ENCODE assay signal across 1 cellular context in the genomic region with DNA sequence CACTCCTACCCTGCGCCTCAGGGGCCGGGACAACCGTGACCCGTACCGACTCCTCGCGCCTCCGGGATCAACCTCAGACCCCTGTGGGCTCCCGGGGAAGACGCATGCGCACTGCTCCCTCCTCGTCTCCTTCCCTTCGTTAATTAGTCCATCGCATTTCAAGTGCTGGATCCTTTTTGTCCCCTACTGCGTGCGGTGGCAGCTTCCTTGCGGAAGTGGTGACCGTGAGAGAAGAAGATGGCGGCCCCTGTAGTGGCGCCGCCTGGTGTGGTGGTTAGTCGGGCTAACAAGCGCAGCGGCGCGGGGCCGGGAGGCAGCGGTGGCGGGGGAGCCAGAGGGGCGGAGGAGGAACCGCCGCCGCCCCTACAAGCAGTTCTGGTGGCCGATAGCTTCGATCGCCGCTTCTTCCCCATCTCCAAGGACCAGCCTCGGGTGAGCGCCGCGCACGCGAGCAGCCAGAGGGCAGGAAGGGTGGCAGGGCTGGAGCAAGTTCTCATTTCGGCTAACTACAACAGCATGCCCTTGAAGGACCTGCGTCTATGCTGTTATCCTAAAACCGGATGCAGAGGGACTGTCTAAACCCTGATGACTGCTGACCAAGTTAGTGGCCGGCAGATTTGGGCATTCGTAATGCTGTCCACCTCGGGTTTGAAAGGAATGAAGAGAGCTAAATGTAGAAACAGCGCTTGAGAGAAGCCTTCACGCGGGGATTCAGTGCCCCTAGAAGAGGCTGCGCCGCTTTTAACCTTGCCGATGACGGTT.
TF ChIP-seq lines count a peak whose summit lies in the region.

EIF2B5 (plus strand) TSS at position 210 of the 762 bp plus-strand sequence; CDS start at position 238, 28 bp downstream.

TF ChIP-seq in GM12878, 131 proteins besides CTCF, POLR2A, EP300 and RAD21 (continued from another document and continues in another):
- TF ChIP-seq ZBTB40 (IDR thresholded peaks at IDR 0.05; ENCODE audit: borderline replicate concordance): peak; percentile 78; the same call in 1 of the 2 replicates
- TF ChIP-seq PAX5 (IDR thresholded peaks at IDR 0.05; ENCODE audit: borderline replicate concordance, low read depth, low read length): 0 out of 2 replicates have a peak, but pooled peaks have one; percentile 18
- TF ChIP-seq NR2C2 (IDR thresholded peaks at IDR 0.05; ENCODE audit: borderline replicate concordance, control insufficient read depth, insufficient read length, low read depth): no peak
- no peak for TF ChIP-seq ZNF274 (IDR thresholded peaks at IDR 0.05; ENCODE audit: insufficient read depth, insufficient read length)
- TF ChIP-seq, protein P1, sequence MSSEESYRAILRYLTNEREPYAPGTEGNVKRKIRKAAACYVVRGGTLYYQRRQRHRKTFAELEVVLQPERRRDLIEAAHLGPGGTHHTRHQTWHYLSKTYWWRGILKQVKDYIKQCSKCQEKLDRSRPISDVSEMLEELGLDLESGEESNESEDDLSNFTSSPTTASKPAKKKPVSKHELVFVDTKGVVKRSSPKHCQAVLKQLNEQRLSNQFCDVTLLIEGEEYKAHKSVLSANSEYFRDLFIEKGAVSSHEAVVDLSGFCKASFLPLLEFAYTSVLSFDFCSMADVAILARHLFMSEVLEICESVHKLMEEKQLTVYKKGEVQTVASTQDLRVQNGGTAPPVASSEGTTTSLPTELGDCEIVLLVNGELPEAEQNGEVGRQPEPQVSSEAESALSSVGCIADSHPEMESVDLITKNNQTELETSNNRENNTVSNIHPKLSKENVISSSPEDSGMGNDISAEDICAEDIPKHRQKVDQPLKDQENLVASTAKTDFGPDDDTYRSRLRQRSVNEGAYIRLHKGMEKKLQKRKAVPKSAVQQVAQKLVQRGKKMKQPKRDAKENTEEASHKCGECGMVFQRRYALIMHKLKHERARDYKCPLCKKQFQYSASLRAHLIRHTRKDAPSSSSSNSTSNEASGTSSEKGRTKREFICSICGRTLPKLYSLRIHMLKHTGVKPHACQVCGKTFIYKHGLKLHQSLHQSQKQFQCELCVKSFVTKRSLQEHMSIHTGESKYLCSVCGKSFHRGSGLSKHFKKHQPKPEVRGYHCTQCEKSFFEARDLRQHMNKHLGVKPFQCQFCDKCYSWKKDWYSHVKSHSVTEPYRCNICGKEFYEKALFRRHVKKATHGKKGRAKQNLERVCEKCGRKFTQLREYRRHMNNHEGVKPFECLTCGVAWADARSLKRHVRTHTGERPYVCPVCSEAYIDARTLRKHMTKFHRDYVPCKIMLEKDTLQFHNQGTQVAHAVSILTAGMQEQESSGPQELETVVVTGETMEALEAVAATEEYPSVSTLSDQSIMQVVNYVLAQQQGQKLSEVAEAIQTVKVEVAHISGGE (CRISPR knock-in tag; IDR thresholded peaks at IDR 0.05): no peak
- peak; percentile 44 for TF ChIP-seq SP1 (IDR thresholded peaks at IDR 0.05; ENCODE audit: low read depth, low read length)
- no peak for TF ChIP-seq ZBTB4 (CRISPR knock-in tag; IDR thresholded peaks at IDR 0.05)
- TF ChIP-seq ATF7 (IDR thresholded peaks at IDR 0.05; ENCODE audit: low read depth): no peak; the same call in 1 of the 2 replicates
- TF ChIP-seq DPF2 (IDR thresholded peaks at IDR 0.05): peak; percentile 67
- TF ChIP-seq SRF (IDR thresholded peaks at IDR 0.05; ENCODE audit: low read depth in 2 of 2, low read length in 2 of 2): 0 out of 4 replicates have a peak, but pooled peaks of 1 of the 2 experiments have one; percentile 48
- no peak for TF ChIP-seq ZNF622 (IDR thresholded peaks at IDR 0.05)
- peak; percentile 68; the same call in 1 of the 2 replicates for TF ChIP-seq GATAD2B (conservative IDR thresholded peaks at IDR 0.05; ENCODE audit: low read depth)
- TF ChIP-seq NFXL1 (IDR thresholded peaks at IDR 0.05; ENCODE audit: borderline replicate concordance): no peak
- peak; percentile 92 for TF ChIP-seq IKZF1 (conservative IDR thresholded peaks at IDR 0.05)
- peak; percentile 48 for TF ChIP-seq NR2F1 (conservative IDR thresholded peaks at IDR 0.05)
- TF ChIP-seq IRF4 (IDR thresholded peaks at IDR 0.05; ENCODE audit: low read depth, low read length): peak; percentile 43; the same call in 1 of the 2 replicates
- peak; percentile 41; the same call in 1 of the 2 replicates for TF ChIP-seq SMARCA5 (IDR thresholded peaks at IDR 0.05)
- TF ChIP-seq IRF5 (IDR thresholded peaks at IDR 0.05; ENCODE audit: borderline replicate concordance): no peak
- TF ChIP-seq RCOR1 (conservative IDR thresholded peaks at IDR 0.05; ENCODE audit: low read depth, low read length): peak; percentile 78; the same call in 1 of the 2 replicates
- TF ChIP-seq WRNIP1 (IDR thresholded peaks at IDR 0.05; ENCODE audit: borderline replicate concordance, low read depth, low read length): no peak
- peak; percentile 66; the same call in 1 of the 2 replicates for TF ChIP-seq SMAD5 (IDR thresholded peaks at IDR 0.05; ENCODE audit: low read depth)
- peak; percentile 95 for TF ChIP-seq RUNX3 (IDR thresholded peaks at IDR 0.05; ENCODE audit: low read length)
- 0 out of 2 replicates have a peak, but pooled peaks have one; percentile 33 for TF ChIP-seq HDGF (IDR thresholded peaks at IDR 0.05)
- peak; percentile 96 for TF ChIP-seq CBFB (IDR thresholded peaks at IDR 0.05; ENCODE audit: low read depth)
- TF ChIP-seq, protein P2, sequence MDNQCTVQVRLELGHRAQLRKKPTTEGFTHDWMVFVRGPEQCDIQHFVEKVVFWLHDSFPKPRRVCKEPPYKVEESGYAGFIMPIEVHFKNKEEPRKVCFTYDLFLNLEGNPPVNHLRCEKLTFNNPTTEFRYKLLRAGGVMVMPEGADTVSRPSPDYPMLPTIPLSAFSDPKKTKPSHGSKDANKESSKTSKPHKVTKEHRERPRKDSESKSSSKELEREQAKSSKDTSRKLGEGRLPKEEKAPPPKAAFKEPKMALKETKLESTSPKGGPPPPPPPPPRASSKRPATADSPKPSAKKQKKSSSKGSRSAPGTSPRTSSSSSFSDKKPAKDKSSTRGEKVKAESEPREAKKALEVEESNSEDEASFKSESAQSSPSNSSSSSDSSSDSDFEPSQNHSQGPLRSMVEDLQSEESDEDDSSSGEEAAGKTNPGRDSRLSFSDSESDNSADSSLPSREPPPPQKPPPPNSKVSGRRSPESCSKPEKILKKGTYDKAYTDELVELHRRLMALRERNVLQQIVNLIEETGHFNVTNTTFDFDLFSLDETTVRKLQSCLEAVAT (IDR thresholded peaks at IDR 0.05): peak; percentile 62; the same call in 1 of the 2 replicates
- 0 out of 2 replicates have a peak, but pooled peaks have one; percentile 76 for TF ChIP-seq ASH2L (IDR thresholded peaks at IDR 0.05; ENCODE audit: borderline replicate concordance, low read depth)
- TF ChIP-seq, protein P3, sequence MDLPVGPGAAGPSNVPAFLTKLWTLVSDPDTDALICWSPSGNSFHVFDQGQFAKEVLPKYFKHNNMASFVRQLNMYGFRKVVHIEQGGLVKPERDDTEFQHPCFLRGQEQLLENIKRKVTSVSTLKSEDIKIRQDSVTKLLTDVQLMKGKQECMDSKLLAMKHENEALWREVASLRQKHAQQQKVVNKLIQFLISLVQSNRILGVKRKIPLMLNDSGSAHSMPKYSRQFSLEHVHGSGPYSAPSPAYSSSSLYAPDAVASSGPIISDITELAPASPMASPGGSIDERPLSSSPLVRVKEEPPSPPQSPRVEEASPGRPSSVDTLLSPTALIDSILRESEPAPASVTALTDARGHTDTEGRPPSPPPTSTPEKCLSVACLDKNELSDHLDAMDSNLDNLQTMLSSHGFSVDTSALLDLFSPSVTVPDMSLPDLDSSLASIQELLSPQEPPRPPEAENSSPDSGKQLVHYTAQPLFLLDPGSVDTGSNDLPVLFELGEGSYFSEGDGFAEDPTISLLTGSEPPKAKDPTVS (IDR thresholded peaks at IDR 0.05; ENCODE audit: low read depth, low read length): no peak
- no peak for TF ChIP-seq MYC (IDR thresholded peaks at IDR 0.05; ENCODE audit: insufficient read depth, insufficient read length, insufficient replicate concordance, low read length, severe bottlenecking)
- peak; percentile 72; the same call in 1 of the 2 replicates for TF ChIP-seq ZNF207 (IDR thresholded peaks at IDR 0.05; ENCODE audit: borderline replicate concordance)
- no peak for TF ChIP-seq BMI1 (IDR thresholded peaks at IDR 0.05; ENCODE audit: borderline replicate concordance)
- no peak for TF ChIP-seq MYB (IDR thresholded peaks at IDR 0.05; ENCODE audit: borderline replicate concordance, low read depth, low read length)
- TF ChIP-seq MXI1 (IDR thresholded peaks at IDR 0.05; ENCODE audit: low read depth, low read length): peak; percentile 91
- TF ChIP-seq POLR2AphosphoS5 (IDR thresholded peaks at IDR 0.05; ENCODE audit: low read length): peak; percentile 91
- TF ChIP-seq, protein P4, sequence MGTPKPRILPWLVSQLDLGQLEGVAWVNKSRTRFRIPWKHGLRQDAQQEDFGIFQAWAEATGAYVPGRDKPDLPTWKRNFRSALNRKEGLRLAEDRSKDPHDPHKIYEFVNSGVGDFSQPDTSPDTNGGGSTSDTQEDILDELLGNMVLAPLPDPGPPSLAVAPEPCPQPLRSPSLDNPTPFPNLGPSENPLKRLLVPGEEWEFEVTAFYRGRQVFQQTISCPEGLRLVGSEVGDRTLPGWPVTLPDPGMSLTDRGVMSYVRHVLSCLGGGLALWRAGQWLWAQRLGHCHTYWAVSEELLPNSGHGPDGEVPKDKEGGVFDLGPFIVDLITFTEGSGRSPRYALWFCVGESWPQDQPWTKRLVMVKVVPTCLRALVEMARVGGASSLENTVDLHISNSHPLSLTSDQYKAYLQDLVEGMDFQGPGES (IDR thresholded peaks at IDR 0.05): no peak
- TF ChIP-seq HDAC2 (IDR thresholded peaks at IDR 0.05): no peak
